ENCODE assay signal across 30 cellular contexts in genomic region chr22:45925811-45926351, GRCh38. TPM values are rescaled to one million over a fixed set of nuclear protein-coding genes. Genes with fewer than 3 reads are reported as not detected.
DNase-seq lines count a peak whose midpoint lies in the region; ATAC-seq, FAIRE-seq and TF ChIP-seq lines count a peak whose summit lies in the region.
"Had no signal": no experiment of that assay in that cellular context is flagged by ENCODE, and none has a peak within 500 bp of the region (broad histone marks: within the 10 kb centered on the region; RNA-seq: fewer than 3 reads in every experiment).

No MANE protein-coding gene starts in this region.

- WGBS in esophagus squamous epithelium, 2 donors: 80% methylated on average over 2 of the region's 16 CpGs; no CpG with 5 or more reads in 1 of the 2 donors

- BruUV-seq in HCT116 (replicated peaks; lab: Mats Ljungman, UMichigan): no TSS peak

- no peaks in the 10 kb centered on the region for H3K36me3 Mint-ChIP-seq in astrocyte (ENCODE audit: low read depth, unreplicated experiment)
- no peaks in the 10 kb centered on the region for H3K36me3 Mint-ChIP-seq in activated naive CD4-positive, alpha-beta T cell treated with anti-CD3 and anti-CD28 coated beads for 36 hours (ENCODE audit: low read depth)
- H3K36me3 Mint-ChIP-seq: CD4-positive, CD25-positive, alpha-beta regulatory T cell; WTC11 had no signal

- H3K9me2 ChIP-seq in HCT116 (ENCODE audit: insufficient read depth): no peaks in the 10 kb centered on the region

- TF ChIP-seq CTCF in HCT116 (IDR thresholded peaks at IDR 0.05 in 2 of 3, conservative IDR thresholded peaks at IDR 0.05 in 1 of 3; ENCODE audit: borderline replicate concordance in 1 of 3, insufficient read depth in 1 of 3, low read depth in 2 of 3, low read length in 2 of 3) (no peak), astrocyte (IDR thresholded peaks at IDR 0.05; ENCODE audit: insufficient read depth, low read depth, low read length) (no peak), esophagus squamous epithelium (IDR thresholded peaks at IDR 0.05) (no peak)

- no peak for FAIRE-seq in astrocyte (lab: Jason Lieb, UNC)
- FAIRE-seq: D721Med had no signal

- H3K9me3 ChIP-seq in BLaER1: no peaks in the 10 kb centered on the region
- no peaks in the 10 kb centered on the region for H3K9me3 ChIP-seq in HCT116 (ENCODE audit: control insufficient read depth in 1 of 2, insufficient read depth in 1 of 2, low read depth in 1 of 2, low read length in 2 of 2)
- H3K9me3 ChIP-seq in astrocyte (ENCODE audit: insufficient read depth, low read depth, low read length): no peaks in the 10 kb centered on the region
- H3K9me3 ChIP-seq in esophagus squamous epithelium: no peaks in the 10 kb centered on the region
- H3K9me3 ChIP-seq: ovary, spleen, upper lobe of left lung had no signal

- no peak for TF ChIP-seq RAD21 in HCT116 (IDR thresholded peaks at IDR 0.05; ENCODE audit: low read depth)

- H3K27ac ChIP-seq in BLaER1: no peak overlapping the region
- no peak overlapping the region for H3K27ac ChIP-seq in HCT116 (ENCODE audit: low read depth, low read length)
- H3K27ac ChIP-seq in astrocyte (ENCODE audit: low read depth, low read length): no peak overlapping the region
- H3K27ac ChIP-seq in esophagus squamous epithelium: no peak overlapping the region
- H3K27ac ChIP-seq: ovary, spleen, upper lobe of left lung had no signal

- peaks cover 13% of the 10 kb centered on the region; the same call in 1 of the 2 replicates for H4K20me1 ChIP-seq in BLaER1
- no peaks in the 10 kb centered on the region for H4K20me1 ChIP-seq in HCT116 (ENCODE audit: insufficient read depth)
- H4K20me1 ChIP-seq in astrocyte (ENCODE audit: insufficient read depth, low read length): peaks cover 49% of the 10 kb centered on the region

- H3K36me3 ChIP-seq in BLaER1 (no peaks in the 10 kb centered on the region), HCT116 (ENCODE audit: control insufficient read depth in 1 of 2, insufficient read depth in 2 of 2, low read length in 2 of 2) (no peaks in the 10 kb centered on the region), astrocyte (ENCODE audit: insufficient read depth, low read length) (peaks cover 3% of the 10 kb centered on the region), esophagus squamous epithelium (peaks cover 0 to 50% (median 0%) of the 10 kb centered on the region in 3 donors)
- H3K36me3 ChIP-seq: ovary, spleen, upper lobe of left lung had no signal

- H3K4me2 ChIP-seq in BLaER1: peak overlapping the region; percentile 34
- H3K4me2 ChIP-seq in HCT116 (ENCODE audit: low read length): peak overlapping the region; percentile 44
- peak overlapping the region; percentile 11 for H3K4me2 ChIP-seq in astrocyte (ENCODE audit: low read length)

- H3K9me3 Mint-ChIP-seq in astrocyte (ENCODE audit: unreplicated experiment): no peaks in the 10 kb centered on the region
- H3K9me3 Mint-ChIP-seq in activated naive CD4-positive, alpha-beta T cell treated with anti-CD3 and anti-CD28 coated beads for 36 hours: no peaks in the 10 kb centered on the region
- H3K9me3 Mint-ChIP-seq: activated CD4-positive, alpha-beta T cell treated with anti-CD3 and anti-CD28 coated beads, Interleukin-2, amount 10 ng/mL, durations not matched to agents 7 days and 5 days; activated T-cell treated with anti-CD3 and anti-CD28 coated beads, Interleukin-2, amount 50 U/mL, for 24 hours; H9; nephron progenitor cell; WTC11 had no signal

- POLR2A ChIA-PET in HCT116 (lab: Charles Lee): no interaction called here

- H3K4me3 ChIP-seq in BLaER1 (no peak overlapping the region), HCT116 (replicated peaks in 1 of 2; ENCODE audit: low read depth in 1 of 2, low read length in 2 of 2) (no peak overlapping the region), astrocyte (ENCODE audit: insufficient read depth, low read depth, low read length) (no peak overlapping the region), esophagus squamous epithelium (no peak overlapping the region)
- H3K4me3 ChIP-seq: ovary, spleen, upper lobe of left lung had no signal

- H2AFZ ChIP-seq in HCT116 (ENCODE audit: low read depth, low read length, poor library complexity, severe bottlenecking) (no peak overlapping the region), astrocyte (ENCODE audit: low read depth, low read length) (no peak overlapping the region)

- H3K27ac Mint-ChIP-seq in astrocyte (ENCODE audit: unreplicated experiment): no peak overlapping the region
- H3K27ac Mint-ChIP-seq in activated naive CD4-positive, alpha-beta T cell treated with anti-CD3 and anti-CD28 coated beads for 36 hours: no peak overlapping the region
- H3K27ac Mint-ChIP-seq: activated CD4-positive, alpha-beta T cell treated with anti-CD3 and anti-CD28 coated beads, Interleukin-2, amount 10 ng/mL, durations not matched to agents 7 days and 5 days; activated T-cell treated with anti-CD3 and anti-CD28 coated beads, Interleukin-2, amount 50 U/mL, for 24 hours; CD4-positive, CD25-positive, alpha-beta regulatory T cell; H9; nephron progenitor cell had no signal

- no peaks in the 10 kb centered on the region for H3K4me1 Mint-ChIP-seq in astrocyte (ENCODE audit: low read depth, unreplicated experiment)
- H3K4me1 Mint-ChIP-seq in activated naive CD4-positive, alpha-beta T cell treated with anti-CD3 and anti-CD28 coated beads for 36 hours (ENCODE audit: low read depth): no peaks in the 10 kb centered on the region
- H3K4me1 Mint-ChIP-seq: activated CD4-positive, alpha-beta T cell treated with anti-CD3 and anti-CD28 coated beads, Interleukin-2, amount 10 ng/mL, durations not matched to agents 7 days and 5 days; CD4-positive, CD25-positive, alpha-beta regulatory T cell; H9; WTC11 had no signal

- no peak overlapping the region for H3K9ac ChIP-seq in BLaER1
- H3K9ac ChIP-seq in HCT116 (ENCODE audit: low read length): peak overlapping the region; percentile 17; the same call in 1 of the 2 replicates
- H3K9ac ChIP-seq in astrocyte (ENCODE audit: low read length): no peak overlapping the region

- H3K4me1 ChIP-seq in BLaER1: peaks cover 19% of the 10 kb centered on the region
- peaks cover 2 to 18% of the 10 kb centered on the region in 2 experiments; a peak in 3 of 4 replicates for H3K4me1 ChIP-seq in HCT116 (ENCODE audit: control insufficient read depth in 1 of 2, insufficient read depth in 2 of 2, low read length in 2 of 2)
- peaks cover 11% of the 10 kb centered on the region for H3K4me1 ChIP-seq in astrocyte (ENCODE audit: insufficient read depth, low read length)
- H3K4me1 ChIP-seq in esophagus squamous epithelium: peaks cover 0 to 7% (median 0%) of the 10 kb centered on the region in 3 donors
- H3K4me1 ChIP-seq: spleen had no signal

- RAD21 ChIA-PET in HCT116 (lab: Charles Lee; ENCODE audit: low non-redundant PET in 1 of 2, low total read pairs in 2 of 2, uncharacterized antibody in 2 of 2, unreplicated experiment in 2 of 2): no interaction called here

- TF ChIP-seq POLR2A in HCT116 (IDR thresholded peaks at IDR 0.05; ENCODE audit: borderline replicate concordance, extremely low read depth, insufficient read depth, insufficient read length): no peak
- no peak for TF ChIP-seq POLR2A in esophagus squamous epithelium (IDR thresholded peaks at IDR 0.05)

- DNase-seq in HCT116 (ENCODE audit: low read depth, low spot score) (no peak), astrocyte (ENCODE audit: low read depth) (peak; percentile 20), kidney tubule cell (ENCODE audit: low spot score) (peak; percentile 87), esophagus squamous epithelium (lab: John Stamatoyannopoulos, UW) (no peak)
- DNase-seq in activated naive CD4-positive, alpha-beta T cell treated with anti-CD3 and anti-CD28 coated beads for 36 hours: no peak
- DNase-seq: activated CD4-positive, alpha-beta T cell treated with anti-CD3 and anti-CD28 coated beads, Interleukin-2, amount 10 ng/mL, durations not matched to agents 7 days and 5 days; activated gamma-delta T cell treated with Interleukin-2 at 50 U/mL for 16 hours; activated T-cell treated with anti-CD3 and anti-CD28 coated beads, Interleukin-2, amount 50 U/mL, for 24 hours; CD4-positive, CD25-positive, alpha-beta regulatory T cell; H9; head of caudate nucleus; KG1; NCI-H1417; NCI-H2081; nephron progenitor cell; ovary; retina; SIG-M5; spleen; stimulated activated CD4-positive, alpha-beta T cell treated with anti-CD3 and anti-CD28 coated beads, Interleukin-2, amount 100 ng/mL, for 48 hours had no signal

- peaks cover 6% of the 10 kb centered on the region for H3K27me3 ChIP-seq in BLaER1
- no peaks in the 10 kb centered on the region for H3K27me3 ChIP-seq in HCT116 (ENCODE audit: insufficient read depth, low read length)
- H3K27me3 ChIP-seq in astrocyte (ENCODE audit: insufficient read depth, low read length): no peaks in the 10 kb centered on the region
- peaks cover 0 to 5% (median 0%) of the 10 kb centered on the region in 4 donors for H3K27me3 ChIP-seq in esophagus squamous epithelium
- H3K27me3 ChIP-seq: ovary, upper lobe of left lung had no signal

- H3K79me2 ChIP-seq in HCT116 (ENCODE audit: insufficient read depth, low read length) (no peaks in the 10 kb centered on the region), astrocyte (ENCODE audit: insufficient read depth, low read length) (peaks cover 10% of the 10 kb centered on the region)

- peak; percentile 34 for ATAC-seq in HCT116
- ATAC-seq in HG02885 (IDR thresholded peaks at IDR 0.05; ENCODE audit: poor library complexity, unreplicated experiment): no peak
- ATAC-seq in GM18502 (IDR thresholded peaks at IDR 0.05; ENCODE audit: poor library complexity, unreplicated experiment): no peak
- ATAC-seq: WTC11 had no signal

- H3K4me3 Mint-ChIP-seq in astrocyte (ENCODE audit: unreplicated experiment): no peak overlapping the region
- H3K4me3 Mint-ChIP-seq in activated naive CD4-positive, alpha-beta T cell treated with anti-CD3 and anti-CD28 coated beads for 36 hours: no peak overlapping the region
- H3K4me3 Mint-ChIP-seq: activated CD4-positive, alpha-beta T cell treated with anti-CD3 and anti-CD28 coated beads, Interleukin-2, amount 10 ng/mL, durations not matched to agents 7 days and 5 days; activated T-cell treated with anti-CD3 and anti-CD28 coated beads, Interleukin-2, amount 50 U/mL, for 24 hours; CD4-positive, CD25-positive, alpha-beta regulatory T cell; H9; nephron progenitor cell; WTC11 had no signal

- intact Hi-C loops in HCT116 (cut with micrococcal nuclease): no loop called here
- intact Hi-C loops in esophagus squamous epithelium (cut with DNase I): no loop called here
- intact Hi-C loops in activated naive CD4-positive, alpha-beta T cell treated with anti-CD3 and anti-CD28 coated beads for 36 hours (cut with micrococcal nuclease): no loop called here

- CTCF ChIA-PET in HCT116 (lab: Charles Lee): no interaction called here
- CTCF ChIA-PET in activated naive CD4-positive, alpha-beta T cell treated with anti-CD3 and anti-CD28 coated beads for 36 hours (lab: Charles Lee): no interaction called here

- peaks cover 12% of the 10 kb centered on the region for H3K27me3 Mint-ChIP-seq in astrocyte (ENCODE audit: low read depth, unreplicated experiment)
- no peaks in the 10 kb centered on the region for H3K27me3 Mint-ChIP-seq in activated naive CD4-positive, alpha-beta T cell treated with anti-CD3 and anti-CD28 coated beads for 36 hours (ENCODE audit: low read depth)
- H3K27me3 Mint-ChIP-seq: activated CD4-positive, alpha-beta T cell treated with anti-CD3 and anti-CD28 coated beads, Interleukin-2, amount 10 ng/mL, durations not matched to agents 7 days and 5 days; activated T-cell treated with anti-CD3 and anti-CD28 coated beads, Interleukin-2, amount 50 U/mL, for 24 hours; CD4-positive, CD25-positive, alpha-beta regulatory T cell had no signal

RNA-seq across cellular contexts. Expression of gene WNT7B, which starts 51.1 kb away (rescaled TPM):
- 10.5 TPM for total RNA-seq in HCT116 (2021; ENCODE audit: unreplicated experiment)
- 12.9 and 15.2 TPM in 2 replicates for polyA plus RNA-seq in HCT116 (2012)
- 1.6 and 1.7 TPM in 2 replicates for total RNA-seq in astrocyte
- total RNA-seq in esophagus squamous epithelium: 10 to 100 TPM; 10.6 to 27.0 (median 16.1) TPM
- total RNA-seq in activated naive CD4-positive, alpha-beta T cell treated with anti-CD3 and anti-CD28 coated beads for 36 hours: not detected
- total RNA-seq: activated CD4-positive, alpha-beta T cell treated with anti-CD3 and anti-CD28 coated beads, Interleukin-2, amount 10 ng/mL, durations not matched to agents 7 days and 5 days; CD4-positive, CD25-positive, alpha-beta regulatory T cell; lung microvascular endothelial cell; NCI-H460; OCI-LY7; spleen; subcutaneous adipose tissue had no signal
- polyA plus RNA-seq: CD4-positive, CD25-positive, alpha-beta regulatory T cell; ovary; spleen had no signal

Comparison
In these comparisons a context has a peak if more than half of its experiments do, and no peak if none do; other contexts are left out.
1. DNase-seq: peak in astrocyte (single experiment) and kidney tubule cell (single experiment); none in HCT116 (single experiment), esophagus squamous epithelium (single experiment) and activated naive CD4-positive, alpha-beta T cell treated with anti-CD3 and anti-CD28 coated beads for 36 hours (single experiment).
2. Peak in every context shown above with its lines, with median percentiles within 50 percentile points of each other: H3K4me2 ChIP-seq.